Comparison of ENCODE assay signal across 26 cellular contexts in genomic region chr5:111653408-111653807, GRCh38.
"Had no signal": no experiment of that assay in that cellular context is flagged by ENCODE, and none has a peak within 500 bp of the region (broad histone marks: within the 10 kb centered on the region; RNA-seq: fewer than 3 reads in every experiment).

No MANE protein-coding gene starts in this region.

- H3K27me3 ChIP-seq: stomach, suprapubic skin, testis, thyroid gland, tibial artery, tibial nerve, transverse colon, upper lobe of left lung, upper lobe of right lung, uterus, vagina had no signal

- H3K36me3 ChIP-seq: stomach, suprapubic skin, thoracic aorta, thyroid gland, tibial artery, tibial nerve, transverse colon, upper lobe of left lung, upper lobe of right lung, uterus, vagina had no signal

- H3K4me1 ChIP-seq: suprapubic skin, testis, thyroid gland, tibial nerve, transverse colon, upper lobe of left lung, upper lobe of right lung, uterus had no signal

- H3K9me3 ChIP-seq: stomach, suprapubic skin, testis, thoracic aorta, thyroid gland, tibial artery, tibial nerve, transverse colon, upper lobe of left lung, upper lobe of right lung, uterus, vagina had no signal

- DNase-seq: stimulated activated CD4-positive, alpha-beta T cell treated with anti-CD3 and anti-CD28 coated beads, Interleukin-2, amount 100 ng/mL, for 48 hours; stimulated activated CD4-positive, alpha-beta T cell treated with anti-CD3 and anti-CD28 coated beads, Interleukin-4, amount 100 ng/mL, for 1 hour; stimulated activated CD4-positive, alpha-beta T cell treated with anti-CD3 and anti-CD28 coated beads, Interleukin-4, amount 100 ng/mL, for 24 hours; stimulated activated CD4-positive, alpha-beta T cell treated with anti-CD3 and anti-CD28 coated beads, Interleukin-4, amount 100 ng/mL, for 4 hours; stimulated activated CD8-positive, alpha-beta memory T cell treated with anti-CD3 and anti-CD28 coated beads, Interleukin-4, amount 100 ng/mL, for 48 hours; stimulated activated naive B cell treated with anti-CD40 and anti-IgM and Interleukin-4, amounts not matched to agents 10 μg/mL and 1 μg/mL and 100 μg/mL, for 72 hours; stimulated activated naive CD4-positive, alpha-beta T cell; stimulated activated naive CD4-positive, alpha-beta T cell treated with Interleukin-2 at 50 U/mL for 16 hours; stimulated activated naive CD8-positive, alpha-beta T cell treated with anti-CD3 and anti-CD28 coated beads, Interleukin-15, amount 100 ng/mL, for 72 hours; stimulated activated naive CD8-positive, alpha-beta T cell treated with anti-CD3 and anti-CD28 coated beads, Interleukin-15, Interleukin-2, amounts not matched to agents 100 U/mL and 50 U/mL, for 24 hours; stomach; substantia nigra; testis; thyroid gland; tibial artery; transverse colon; trophoblast cell; upper lobe of left lung; upper lobe of right lung; uterus had no signal

- ATAC-seq: stimulated activated effector memory CD8-positive, alpha-beta T cell treated with anti-CD3 and anti-CD28 coated beads, Interleukin-12 subunit alpha, Interleukin-12 subunit beta, amount 100 ng/mL, for 72 hours; stimulated activated memory B cell treated with anti-CD40 and anti-IgM and Interleukin-4, amounts not matched to agents 10 μg/mL and 1 μg/mL and 100 μg/mL, for 72 hours; stimulated activated naive B cell treated with anti-CD40 and anti-IgM and Interleukin-4, amounts not matched to agents 10 μg/mL and 1 μg/mL and 100 μg/mL, for 72 hours; stimulated activated naive CD8-positive, alpha-beta T cell treated with anti-CD3 and anti-CD28 coated beads, Interleukin-15, amount 100 ng/mL, for 72 hours; stimulated activated naive CD8-positive, alpha-beta T cell treated with anti-CD3 and anti-CD28 coated beads, Interleukin-15, Interleukin-2, amounts not matched to agents 100 U/mL and 50 U/mL, for 24 hours; upper lobe of right lung had no signal

- H3K4me3 ChIP-seq: stomach, suprapubic skin, testis, thoracic aorta, thyroid gland, tibial artery, tibial nerve, transverse colon, upper lobe of left lung, upper lobe of right lung, uterus, vagina had no signal

- H3K27ac ChIP-seq: stomach, suprapubic skin, testis, thoracic aorta, thyroid gland, tibial artery, tibial nerve, transverse colon, upper lobe of left lung, upper lobe of right lung, uterus, vagina had no signal
